1 cellular context compared by ENCODE assay signal in genomic region chr20:21656299-21657067, GRCh38.
TF ChIP-seq lines count a peak whose summit lies in the region.

No MANE protein-coding gene starts in this region.

TF ChIP-seq in K562, 482 proteins besides CTCF, POLR2A, EP300 and RAD21 (continued from another document):
- TF ChIP-seq CTCFL (IDR thresholded peaks at IDR 0.05; ENCODE audit: borderline replicate concordance, insufficient read depth, low read depth, low read length, poor library complexity, severe bottlenecking) (no peak), ERF (CRISPR knock-in tag; IDR thresholded peaks at IDR 0.05) (peak; percentile 97), TAF9B (IDR thresholded peaks at IDR 0.05; ENCODE audit: partially characterized antibody) (no peak), PTRF (tag; IDR thresholded peaks at IDR 0.05) (no peak), ZNF77 (CRISPR knock-in tag; IDR thresholded peaks at IDR 0.05) (no peak), ZNF311 (CRISPR knock-in tag; IDR thresholded peaks at IDR 0.05) (peak; percentile 90), ZBTB40 (IDR thresholded peaks at IDR 0.05) (no peak), ZBTB40 (CRISPR knock-in tag; IDR thresholded peaks at IDR 0.05) (no peak), HDAC2 (IDR thresholded peaks at IDR 0.05) (no peak), GTF2B (IDR thresholded peaks at IDR 0.05; ENCODE audit: extremely low read depth, insufficient read length) (no peak), SLC30A9 (CRISPR knock-in tag; IDR thresholded peaks at IDR 0.05) (no peak), HDGF (IDR thresholded peaks at IDR 0.05) (no peak), CXXC5 (CRISPR knock-in tag; IDR thresholded peaks at IDR 0.05) (0 out of 2 replicates have a peak, but pooled peaks have one; percentile 41), SIRT6 (IDR thresholded peaks at IDR 0.05; ENCODE audit: low read depth, low read length) (no peak), CREB5 (CRISPR knock-in tag; IDR thresholded peaks at IDR 0.05) (peak; percentile 79; the same call in 1 of the 2 replicates), ATF3 (IDR thresholded peaks at IDR 0.05) (no peak), ATF3 (CRISPR knock-in tag; conservative IDR thresholded peaks at IDR 0.05) (no peak), RBM22 (IDR thresholded peaks at IDR 0.05; ENCODE audit: low read depth, low read length, poor library complexity, severe bottlenecking) (no peak), GTF2F1 (IDR thresholded peaks at IDR 0.05; ENCODE audit: low read depth, low read length) (no peak), FUS (optimal IDR thresholded peaks at IDR 0.05; ENCODE audit: low read depth, low read length) (no peak), HMGN3 (IDR thresholded peaks at IDR 0.05; ENCODE audit: borderline replicate concordance, extremely low read depth, insufficient read length, low read depth, low read length) (no peak), E4F1 (CRISPR knock-in tag; IDR thresholded peaks at IDR 0.05; ENCODE audit: borderline replicate concordance) (no peak), HLTF (IDR thresholded peaks at IDR 0.05) (no peak), USF2 (CRISPR knock-in tag; IDR thresholded peaks at IDR 0.05) (no peak), ZNF121 (CRISPR knock-in tag; conservative IDR thresholded peaks at IDR 0.05) (no peak), PCBP2 (IDR thresholded peaks at IDR 0.05; ENCODE audit: low read depth, low read length, poor library complexity, severe bottlenecking) (no peak)
